Comparison of ENCODE assay signal across 16 cellular contexts in the genomic region with DNA sequence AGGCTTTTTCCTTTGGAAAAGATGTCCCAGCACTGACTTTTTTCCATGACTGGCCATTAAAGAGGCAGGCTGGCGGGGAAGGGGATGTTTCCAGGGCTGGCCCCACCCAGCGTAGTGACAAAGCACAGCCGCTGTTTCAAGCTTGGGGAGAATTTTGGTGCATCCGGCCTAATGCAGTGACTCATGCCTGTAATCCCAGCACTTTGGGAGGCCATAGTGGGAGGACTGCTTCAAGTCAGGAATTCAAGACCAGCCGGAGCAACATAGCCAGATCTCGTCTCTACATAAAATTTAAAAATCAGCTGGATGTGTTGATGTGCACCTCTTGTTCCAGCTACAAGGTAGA.
A peak's percentile ranks its signal among the peaks of the same experiment; 100 is the strongest.
DNase-seq lines count a peak whose midpoint lies in the region; ATAC-seq and TF ChIP-seq lines count a peak whose summit lies in the region.
"Had no signal": no experiment of that assay in that cellular context is flagged by ENCODE, and none has a peak within 500 bp of the region (broad histone marks: within the 10 kb centered on the region; RNA-seq: fewer than 3 reads in every experiment).

No MANE protein-coding gene starts in this region.

- no peaks in the 10 kb centered on the region for H3K4me1 ChIP-seq in effector memory CD4-positive, alpha-beta T cell (ENCODE audit: control insufficient read depth, insufficient read depth, low read length, poor library complexity, severe bottlenecking)

- H3K27ac ChIP-seq in effector memory CD4-positive, alpha-beta T cell (ENCODE audit: insufficient read depth, low read length, poor library complexity, severe bottlenecking): no peak overlapping the region

- DNase-seq in AG08395 (ENCODE audit: low spot score) (peak; percentile 74), M059J (ENCODE audit: low read depth) (peak; percentile 37), fibroblast of the aortic adventitia (ENCODE audit: low read depth) (peak; percentile 80), mucosa of gallbladder (ENCODE audit: low spot score) (peak; percentile 26), NCI-H748 (lab: John Stamatoyannopoulos, UW; ENCODE audit: unreplicated experiment) (no peak)
- DNase-seq in stimulated activated CD4-positive, alpha-beta T cell treated with anti-CD3 and anti-CD28 coated beads, Interleukin-2, amount 100 ng/mL, for 48 hours: no peak
- DNase-seq in effector memory CD4-positive, alpha-beta T cell: no peak
- DNase-seq: Calu3; NCI-H524 treated with DMSO at 0.1 percent for 48 hours; stimulated activated naive CD4-positive, alpha-beta T cell treated with Interleukin-2 at 50 U/mL for 16 hours; T-cell had no signal

- no peak overlapping the region for H3K4me3 ChIP-seq in fibroblast of the aortic adventitia (ENCODE audit: low read depth, low read length)
- H3K4me3 ChIP-seq in effector memory CD4-positive, alpha-beta T cell (ENCODE audit: insufficient read depth, low read depth, low read length, poor library complexity, severe bottlenecking): no peak overlapping the region
- H3K4me3 ChIP-seq: HAP-1, lung had no signal

- no peak for ATAC-seq in GM21619 (IDR thresholded peaks at IDR 0.05; ENCODE audit: unreplicated experiment)
- ATAC-seq: activated naive CD4-positive, alpha-beta T cell treated with anti-CD3 and anti-CD28 coated beads, Interleukin-2, amount 50 U/mL, for 72 hours; Panc1; T-cell had no signal

- no peak for TF ChIP-seq CTCF in fibroblast of the aortic adventitia (IDR thresholded peaks at IDR 0.05; ENCODE audit: insufficient read depth, low read length)

- H3K36me3 ChIP-seq in effector memory CD4-positive, alpha-beta T cell (ENCODE audit: control insufficient read depth, insufficient read depth, low read length): no peaks in the 10 kb centered on the region
- H3K36me3 ChIP-seq: HAP-1 had no signal

- no peaks in the 10 kb centered on the region for H3K27me3 ChIP-seq in effector memory CD4-positive, alpha-beta T cell (replicated peaks; ENCODE audit: control insufficient read depth, insufficient read depth, low read length, poor library complexity, severe bottlenecking)

- H3K9me3 ChIP-seq in effector memory CD4-positive, alpha-beta T cell (ENCODE audit: control insufficient read depth, low read length): no peaks in the 10 kb centered on the region
- H3K9me3 ChIP-seq: HAP-1 had no signal

Comparison
In these comparisons a context has a peak if more than half of its experiments do, and no peak if none do; other contexts are left out.
1. DNase-seq: peak in AG08395 (single experiment), M059J (single experiment), fibroblast of the aortic adventitia (single experiment) and mucosa of gallbladder (single experiment); none in NCI-H748 (single experiment), stimulated activated CD4-positive, alpha-beta T cell treated with anti-CD3 and anti-CD28 coated beads, Interleukin-2, amount 100 ng/mL, for 48 hours (0 of 2) and effector memory CD4-positive, alpha-beta T cell (0 of 3).